Comparison of ENCODE assay signal across 1 cellular context in genomic region chr16:56606071-56606687, GRCh38.
TF ChIP-seq lines count a peak whose summit lies in the region.

No MANE protein-coding gene starts in this region.

TF ChIP-seq in GM23338, 12 proteins besides CTCF, POLR2A, EP300 and RAD21 (continued from another document):
- TF ChIP-seq REST (IDR thresholded peaks at IDR 0.05; ENCODE audit: unreplicated experiment), result no peak
- TF ChIP-seq NANOG (IDR thresholded peaks at IDR 0.05; ENCODE audit: borderline replicate concordance), result no peak
- no peak for TF ChIP-seq CREB1 (CRISPR knock-in tag; IDR thresholded peaks at IDR 0.05; ENCODE audit: low read depth)
- no peak for TF ChIP-seq EZH2phosphoT487 (IDR thresholded peaks at IDR 0.05; ENCODE audit: unreplicated experiment)
- no peak for TF ChIP-seq JUNB (IDR thresholded peaks at IDR 0.05; ENCODE audit: unreplicated experiment)
- no peak for TF ChIP-seq ZNF462 (CRISPR knock-in tag; IDR thresholded peaks at IDR 0.05)
- no peak for TF ChIP-seq STAT1 (IDR thresholded peaks at IDR 0.05; ENCODE audit: unreplicated experiment)
- no peak for TF ChIP-seq ZNF114 (CRISPR knock-in tag; IDR thresholded peaks at IDR 0.05)
- TF ChIP-seq ZNF331 (CRISPR knock-in tag; IDR thresholded peaks at IDR 0.05; ENCODE audit: low read depth), result no peak
